7 cellular contexts compared by ENCODE assay signal in genomic region chr4:13546855-13547562, GRCh38. TPM values are rescaled to one million over a fixed set of nuclear protein-coding genes. Genes with fewer than 3 reads are reported as not detected.
DNase-seq lines count a peak whose midpoint lies in the region; ATAC-seq and TF ChIP-seq lines count a peak whose summit lies in the region.

No MANE protein-coding gene starts in this region.

- no peaks in the 10 kb centered on the region for H3K79me2 ChIP-seq in parathyroid adenoma
- no peaks in the 10 kb centered on the region for H3K79me2 ChIP-seq in PC-9 (ENCODE audit: low read depth)

- intact Hi-C loops in PC-9 (cut with micrococcal nuclease; ENCODE audit: unreplicated experiment), result loop anchor here (5.0 kb wide), 1 partner anchor 915 kb away; no protein-coding TSS in a partner anchor

- H3K4me3 ChIP-seq in GM12875 (ENCODE audit: low read depth, low read length) (peak overlapping the region; percentile 42), MG63 (peak overlapping the region; percentile 48), epithelial cell of esophagus (ENCODE audit: low read length) (peak overlapping the region; percentile 41), parathyroid adenoma (ENCODE audit: low read depth, low read length) (peak overlapping the region; percentile 39), PC-9 (no peak overlapping the region)

- no peak for TF ChIP-seq CTCF in GM12875 (IDR thresholded peaks at IDR 0.05; ENCODE audit: borderline replicate concordance, insufficient read depth, low read depth, low read length)
- TF ChIP-seq CTCF in epithelial cell of esophagus (IDR thresholded peaks at IDR 0.05; ENCODE audit: insufficient read depth, low read depth, low read length, missing control alignments), result no peak
- TF ChIP-seq CTCF in parathyroid adenoma (IDR thresholded peaks at IDR 0.05), result no peak
- no peak for TF ChIP-seq CTCF in PC-9 (conservative IDR thresholded peaks at IDR 0.05)

- H3K9ac ChIP-seq in parathyroid adenoma, result no peak overlapping the region

- H3K9me2 ChIP-seq in PC-9 (ENCODE audit: insufficient read depth), result no peaks in the 10 kb centered on the region

- peak overlapping the region; percentile 51 for H3K4me2 ChIP-seq in parathyroid adenoma (ENCODE audit: low read length)
- H3K4me2 ChIP-seq in PC-9, result no peak overlapping the region

- no peaks in the 10 kb centered on the region for H3K27me3 ChIP-seq in MG63
- peaks cover 13% of the 10 kb centered on the region for H3K27me3 ChIP-seq in parathyroid adenoma (ENCODE audit: control insufficient read depth, insufficient read depth, low read length)
- H3K27me3 ChIP-seq in PC-9 (ENCODE audit: insufficient read depth, low read depth), result no peaks in the 10 kb centered on the region

- H3F3A ChIP-seq in PC-9 (ENCODE audit: insufficient read depth, low read depth), result no peaks in the 10 kb centered on the region

- DNase-seq in MG63 (peak; percentile 39), epithelial cell of esophagus (ENCODE audit: low read depth) (peak; percentile 31), PC-9 (no peak)

- no peak for ATAC-seq in HG03469 (IDR thresholded peaks at IDR 0.05; ENCODE audit: unreplicated experiment)
- no peak for ATAC-seq in HG03045 (IDR thresholded peaks at IDR 0.05; ENCODE audit: unreplicated experiment)

- BruUV-seq in PC-9 (replicated peaks; lab: Mats Ljungman, UMichigan), result no TSS peak

- no peak overlapping the region for H3K27ac ChIP-seq in parathyroid adenoma
- H3K27ac ChIP-seq in PC-9, result no peak overlapping the region

- H4K20me1 ChIP-seq in PC-9 (ENCODE audit: insufficient read depth), result no peaks in the 10 kb centered on the region

- no peaks in the 10 kb centered on the region for H3K9me3 ChIP-seq in MG63
- H3K9me3 ChIP-seq in parathyroid adenoma (ENCODE audit: control insufficient read depth, low read length), result no peaks in the 10 kb centered on the region
- no peaks in the 10 kb centered on the region for H3K9me3 ChIP-seq in PC-9 (ENCODE audit: insufficient read depth, low read depth)

- H3K4me1 ChIP-seq in parathyroid adenoma (no peaks in the 10 kb centered on the region), PC-9 (replicated peaks; ENCODE audit: insufficient read depth) (peaks cover 5% of the 10 kb centered on the region; the same call in 1 of the 2 replicates)

- CTCF ChIA-PET in PC-9 (lab: Charles Lee), result no interaction called here

- peak overlapping the region; percentile 34 for H2AFZ ChIP-seq in parathyroid adenoma
- H2AFZ ChIP-seq in PC-9, result no peak overlapping the region

- H3K36me3 ChIP-seq in MG63 (no peaks in the 10 kb centered on the region), parathyroid adenoma (ENCODE audit: control insufficient read depth, insufficient read depth, low read length) (no peaks in the 10 kb centered on the region), PC-9 (ENCODE audit: low read depth) (no peaks in the 10 kb centered on the region)

- POLR2A ChIA-PET in PC-9 (lab: Charles Lee; ENCODE audit: unreplicated experiment), result no interaction called here

RNA-seq across cellular contexts. Expression of gene NKX3-2, which starts 2.7 kb away (rescaled TPM):
- 1.2 and 1.5 TPM in 2 replicates for total RNA-seq in MG63 (2014; rRNA removed; shearing (Covaris generic); ENCODE audit: low replicate concordance)
- not detected in 2 replicates for total RNA-seq in PC-9 (2021)

Comparison
In these comparisons a context has a peak if more than half of its experiments do, and no peak if none do; other contexts are left out.
1. DNase-seq: peak in MG63 (single experiment) and epithelial cell of esophagus (single experiment); none in PC-9 (0 of 2).